In genomic region chr11:37259734-37260133, GRCh38 we compare ENCODE assay signal across 30 cellular contexts.
"Had no signal": no experiment of that assay in that cellular context is flagged by ENCODE, and none has a peak within 500 bp of the region (broad histone marks: within the 10 kb centered on the region; RNA-seq: fewer than 3 reads in every experiment).

No MANE protein-coding gene starts in this region.

- H3K9ac ChIP-seq: neural progenitor cell, parathyroid adenoma had no signal

- H2AFZ ChIP-seq: neural progenitor cell, parathyroid adenoma had no signal

- H3K27ac Mint-ChIP-seq: immature natural killer cell; naive thymus-derived CD8-positive, alpha-beta T cell; nephron progenitor cell; neural progenitor cell; stimulated activated effector memory CD8-positive, alpha-beta T cell treated with anti-CD3 and anti-CD28 coated beads, Interleukin-12 subunit alpha, Interleukin-12 subunit beta, amount 100 ng/mL, for 72 hours; stimulated activated naive CD8-positive, alpha-beta T cell treated with anti-CD3 and anti-CD28 coated beads, Interleukin-15, Interleukin-2, amounts not matched to agents 100 ng/mL and 50 ng/mL, for 24 hours had no signal

- H3K27me3 Mint-ChIP-seq: naive thymus-derived CD8-positive, alpha-beta T cell; stimulated activated naive CD8-positive, alpha-beta T cell treated with anti-CD3 and anti-CD28 coated beads, Interleukin-15, Interleukin-2, amounts not matched to agents 100 ng/mL and 50 ng/mL, for 24 hours had no signal

- H3K27me3 ChIP-seq: left lung, neural progenitor cell, neutrophil, sigmoid colon, spleen, suprapubic skin, tibial artery, upper lobe of right lung had no signal

- DNase-seq: hippocampal formation; immature natural killer cell; kidney; left colon; left lung; lower lobe of right lung; mammary epithelial cell; mesenchymal stem cell; naive thymus-derived CD8-positive, alpha-beta T cell; nephron progenitor cell; occipital lobe; psoas muscle; right cardiac atrium; sigmoid colon; small intestine; spleen; stimulated activated CD4-positive, alpha-beta T cell treated with anti-CD3 and anti-CD28 coated beads, Interleukin-4, amount 100 ng/mL, for 24 hours; stimulated activated naive CD4-positive, alpha-beta T cell; tibial artery; trophoblast cell; upper lobe of right lung had no signal

- H3K79me2 ChIP-seq: parathyroid adenoma had no signal

- H3K4me2 ChIP-seq: neural progenitor cell had no signal

- H3K9me3 Mint-ChIP-seq: nephron progenitor cell, neural progenitor cell had no signal

- H3K36me3 Mint-ChIP-seq: immature natural killer cell; neural progenitor cell; stimulated activated effector memory CD8-positive, alpha-beta T cell treated with anti-CD3 and anti-CD28 coated beads, Interleukin-12 subunit alpha, Interleukin-12 subunit beta, amount 100 ng/mL, for 72 hours had no signal

- H3K36me3 ChIP-seq: left lung, lower lobe of right lung, neural progenitor cell, neutrophil, sigmoid colon, spleen, suprapubic skin, thoracic aorta, tibial artery, upper lobe of right lung had no signal

- H3K9me3 ChIP-seq: left lung, lower lobe of right lung, neutrophil, psoas muscle, sigmoid colon, suprapubic skin, thoracic aorta, tibial artery, upper lobe of right lung had no signal

- H3K27ac ChIP-seq: left lung, lower lobe of right lung, neural progenitor cell, neutrophil, parathyroid adenoma, psoas muscle, sigmoid colon, spleen, suprapubic skin, thoracic aorta, tibial artery, upper lobe of right lung had no signal

- H3K4me1 ChIP-seq: left lung, lower lobe of right lung, parathyroid adenoma, psoas muscle, sigmoid colon, spleen, suprapubic skin, tibial artery, upper lobe of right lung had no signal

- H3K4me3 Mint-ChIP-seq: immature natural killer cell; naive thymus-derived CD8-positive, alpha-beta T cell; nephron progenitor cell; neural progenitor cell; stimulated activated effector memory CD8-positive, alpha-beta T cell treated with anti-CD3 and anti-CD28 coated beads, Interleukin-12 subunit alpha, Interleukin-12 subunit beta, amount 100 ng/mL, for 72 hours; stimulated activated naive CD8-positive, alpha-beta T cell treated with anti-CD3 and anti-CD28 coated beads, Interleukin-15, Interleukin-2, amounts not matched to agents 100 ng/mL and 50 ng/mL, for 24 hours had no signal

- H3K4me3 ChIP-seq: left lung, lower lobe of right lung, neural progenitor cell, psoas muscle, sigmoid colon, spleen, suprapubic skin, thoracic aorta, tibial artery, upper lobe of right lung had no signal

- H3K4me1 Mint-ChIP-seq: immature natural killer cell; naive thymus-derived CD8-positive, alpha-beta T cell; nephron progenitor cell; neural progenitor cell; stimulated activated effector memory CD8-positive, alpha-beta T cell treated with anti-CD3 and anti-CD28 coated beads, Interleukin-12 subunit alpha, Interleukin-12 subunit beta, amount 100 ng/mL, for 72 hours had no signal

- FAIRE-seq: islet of Langerhans, kidney, small intestine, urothelium cell line had no signal

- ATAC-seq: left colon; left lung; lower lobe of right lung; naive thymus-derived CD8-positive, alpha-beta T cell; psoas muscle; right cardiac atrium; stimulated activated effector memory CD8-positive, alpha-beta T cell treated with anti-CD3 and anti-CD28 coated beads, Interleukin-12 subunit alpha, Interleukin-12 subunit beta, amount 100 ng/mL, for 72 hours; upper lobe of right lung had no signal
